In the genomic region with DNA sequence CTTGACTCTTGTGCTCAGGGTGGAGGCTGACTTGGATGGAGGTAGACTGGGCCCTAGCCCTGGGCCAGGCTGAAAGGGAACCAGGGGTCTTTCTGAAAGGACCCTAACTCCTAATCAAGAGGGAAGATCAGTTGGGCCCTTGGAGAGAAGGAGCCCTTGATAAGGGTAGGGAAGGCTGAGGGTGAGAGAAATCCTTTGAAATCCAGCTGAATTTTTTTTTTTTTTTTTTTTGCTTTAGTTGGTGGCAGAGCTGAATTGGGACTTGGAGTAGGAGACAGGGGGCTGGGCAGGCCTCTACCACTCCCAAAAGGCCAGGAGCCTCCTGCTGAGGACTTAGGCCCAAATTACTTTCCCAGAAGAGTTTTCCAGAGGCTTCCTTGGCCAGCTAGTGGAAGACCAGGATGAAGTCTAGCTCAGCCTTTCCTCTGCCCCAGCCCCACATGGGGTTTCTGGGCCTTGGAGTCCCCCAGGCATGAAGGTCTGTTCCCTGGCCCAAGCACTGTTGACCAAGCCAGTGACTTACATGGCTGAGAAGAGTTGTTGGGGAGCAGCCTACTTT, we compare ENCODE assay signal across 20 cellular contexts. TPM values are rescaled to one million over a fixed set of nuclear protein-coding genes. Genes with fewer than 3 reads are reported as not detected.
DNase-seq lines count a peak whose midpoint lies in the region; ATAC-seq and TF ChIP-seq lines count a peak whose summit lies in the region.
"Had no signal": no experiment of that assay in that cellular context is flagged by ENCODE, and none has a peak within 500 bp of the region (broad histone marks: within the 10 kb centered on the region; RNA-seq: fewer than 3 reads in every experiment).

No MANE protein-coding gene starts in this region.

- ATAC-seq in GM21381 (IDR thresholded peaks at IDR 0.05; ENCODE audit: unreplicated experiment) (no peak), GM18498 (IDR thresholded peaks at IDR 0.05; ENCODE audit: unreplicated experiment) (no peak)
- ATAC-seq: SK-N-SH treated with all-trans-retinoic acid at 6 μM for 48 hours; stimulated activated naive CD8-positive, alpha-beta T cell treated with anti-CD3 and anti-CD28 coated beads, Interleukin-15, amount 100 ng/mL, for 72 hours had no signal

- TSS peak; percentile 89 for BruUV-seq in Caco-2 (replicated peaks; lab: Mats Ljungman, UMichigan)

- H3K79me1 ChIP-seq in mesenchymal stem cell (replicated peaks; ENCODE audit: low read length, poor library complexity, severe bottlenecking), result peaks cover 5% of the 10 kb centered on the region

- peak overlapping the region; percentile 87 for H2BK120ac ChIP-seq in mesenchymal stem cell (ENCODE audit: low read depth, low read length)

- H3K14ac ChIP-seq in mesenchymal stem cell (ENCODE audit: low read length in 2 of 2), result peak overlapping the region in 1 of 2 experiments; percentile 35

- H2BK12ac ChIP-seq in mesenchymal stem cell (ENCODE audit: low read length in 2 of 2), result peak overlapping the region; percentile 49 to 93

- peak overlapping the region; percentile 36 for H3K4me2 ChIP-seq in mesenchymal stem cell (ENCODE audit: low read length, poor library complexity, severe bottlenecking)
- H3K4me2 ChIP-seq: PC-9 had no signal

- no peak overlapping the region for H3K4me3 ChIP-seq in Caco-2 (ENCODE audit: low read depth, low read length)
- H3K4me3 ChIP-seq in astrocyte of the spinal cord (ENCODE audit: low read depth, low read length), result peak overlapping the region; percentile 77
- H3K4me3 ChIP-seq in mesenchymal stem cell (ENCODE audit: insufficient read depth in 1 of 2, low read depth in 1 of 2, low read length in 2 of 2), result peak overlapping the region in 1 of 2 experiments; percentile 96
- peak overlapping the region in 2 of 8 donors; percentile 24 to 81 for H3K4me3 ChIP-seq in spleen
- no peak overlapping the region for H3K4me3 ChIP-seq in effector memory CD4-positive, alpha-beta T cell (ENCODE audit: insufficient read depth, low read depth, low read length, poor library complexity, severe bottlenecking)
- H3K4me3 ChIP-seq: coronary artery, HAP-1, PC-9 had no signal

- DNase-seq in Caco-2 (no peak), astrocyte of the spinal cord (ENCODE audit: low read depth, low spot score) (no peak), mesenchymal stem cell (no peak), spleen (no peak), NCI-H2029 (lab: John Stamatoyannopoulos, UW) (no peak)
- DNase-seq in effector memory CD4-positive, alpha-beta T cell, result no peak
- DNase-seq: activated CD4-positive, alpha-beta T cell treated with anti-CD3 and anti-CD28 coated beads, Interleukin-2, amount 10 ng/mL, durations not matched to agents 7 days and 5 days; activated naive CD4-positive, alpha-beta T cell treated with anti-CD3 and anti-CD28 coated beads for 36 hours; mammary epithelial cell; NCI-H1105; NCI-H774; PC-9; stimulated activated naive CD8-positive, alpha-beta T cell treated with anti-CD3 and anti-CD28 coated beads, Interleukin-15, amount 100 ng/mL, for 72 hours had no signal

- H3K27me3 ChIP-seq in Caco-2 (replicated peaks; ENCODE audit: control insufficient read depth, insufficient read depth, low read length) (peaks cover 12% of the 10 kb centered on the region), mesenchymal stem cell (ENCODE audit: control insufficient read depth in 1 of 2, insufficient read depth in 1 of 2, low read length in 2 of 2) (peaks cover 0 to 4% of the 10 kb centered on the region in 2 experiments), spleen (replicated peaks in 1 of 7) (peaks cover 4 to 100% (median 87%) of the 10 kb centered on the region in 7 donors)
- H3K27me3 ChIP-seq in effector memory CD4-positive, alpha-beta T cell (replicated peaks; ENCODE audit: control insufficient read depth, insufficient read depth, low read length, poor library complexity, severe bottlenecking), result peaks cover 30% of the 10 kb centered on the region

- TF ChIP-seq CTCF in Caco-2 (IDR thresholded peaks at IDR 0.05; ENCODE audit: insufficient read depth in 1 of 2, low read depth in 1 of 2, low read length in 1 of 2, severe bottlenecking in 1 of 2, unreplicated experiment in 1 of 2) (no peak), astrocyte of the spinal cord (IDR thresholded peaks at IDR 0.05; ENCODE audit: low read depth, low read length) (no peak), spleen (IDR thresholded peaks at IDR 0.05 in 8 of 11, conservative IDR thresholded peaks at IDR 0.05 in 3 of 11) (no peak)

- H3K4me1 ChIP-seq in Caco-2 (peaks cover 15% of the 10 kb centered on the region), mesenchymal stem cell (ENCODE audit: control insufficient read depth, insufficient read depth, low read depth, low read length) (peaks cover 43% of the 10 kb centered on the region), spleen (peaks cover 11 to 86% (median 51%) of the 10 kb centered on the region in 6 donors)
- H3K4me1 ChIP-seq in effector memory CD4-positive, alpha-beta T cell (ENCODE audit: control insufficient read depth, insufficient read depth, low read length, poor library complexity, severe bottlenecking), result peaks cover 27% of the 10 kb centered on the region

- no peaks in the 10 kb centered on the region for H3K9me3 Mint-ChIP-seq in Caco-2 (ENCODE audit: unreplicated experiment)
- H3K9me3 Mint-ChIP-seq: activated CD4-positive, alpha-beta T cell treated with anti-CD3 and anti-CD28 coated beads, Interleukin-2, amount 10 ng/mL, durations not matched to agents 7 days and 5 days; activated naive CD4-positive, alpha-beta T cell treated with anti-CD3 and anti-CD28 coated beads for 36 hours; stimulated activated naive CD8-positive, alpha-beta T cell treated with anti-CD3 and anti-CD28 coated beads, Interleukin-15, amount 100 ng/mL, for 72 hours had no signal

- intact Hi-C loops in Caco-2 (cut with micrococcal nuclease; ENCODE audit: unreplicated experiment) (no loop called here), spleen (cut with DNase I; ENCODE audit: low total_unique reads) (loop anchor here (5.0 kb wide), 1 partner anchor 238 kb away; no protein-coding TSS in a partner anchor)

- peak overlapping the region; percentile 31 for H3K27ac ChIP-seq in mesenchymal stem cell (ENCODE audit: low read length, poor library complexity, severe bottlenecking)
- peak overlapping the region in 6 of 8 donors; percentile 71 to 85 (median 82) for H3K27ac ChIP-seq in spleen
- H3K27ac ChIP-seq in effector memory CD4-positive, alpha-beta T cell (ENCODE audit: insufficient read depth, low read length, poor library complexity, severe bottlenecking), result no peak overlapping the region
- H3K27ac ChIP-seq: coronary artery, epithelial cell of prostate, PC-9 had no signal

- POLR2A ChIA-PET in Caco-2 (lab: Charles Lee), result interaction anchor here (0.6 kb wide), 1 partner anchor 36 kb away, joined by 17 read pairs; a partner anchor contains a TSS

- in situ Hi-C loops in astrocyte of the spinal cord (cut with HindIII; ENCODE audit: low sequenced_read_pairs), result no loop called here

- H3K4me1 Mint-ChIP-seq in Caco-2 (ENCODE audit: low read depth, unreplicated experiment), result peaks cover 5% of the 10 kb centered on the region

- peak overlapping the region; percentile 88 for H4K91ac ChIP-seq in mesenchymal stem cell (ENCODE audit: low read length)

- peak overlapping the region; percentile 98 for H3K9ac ChIP-seq in mesenchymal stem cell (ENCODE audit: low read length)

- H3K36me3 ChIP-seq in Caco-2 (ENCODE audit: control insufficient read depth, insufficient read depth, low read length), result no peaks in the 10 kb centered on the region
- peaks cover 24 to 25% of the 10 kb centered on the region in 2 experiments for H3K36me3 ChIP-seq in mesenchymal stem cell (ENCODE audit: control insufficient read depth in 1 of 2, insufficient read depth in 2 of 2, low read depth in 1 of 2, low read length in 2 of 2)
- H3K36me3 ChIP-seq in spleen, result no peaks in the 10 kb centered on the region
- no peaks in the 10 kb centered on the region for H3K36me3 ChIP-seq in effector memory CD4-positive, alpha-beta T cell (ENCODE audit: control insufficient read depth, insufficient read depth, low read length)
- H3K36me3 ChIP-seq: HAP-1 had no signal

- no peak overlapping the region for H3K27ac Mint-ChIP-seq in Caco-2 (ENCODE audit: unreplicated experiment)
- H3K27ac Mint-ChIP-seq: activated CD4-positive, alpha-beta T cell treated with anti-CD3 and anti-CD28 coated beads, Interleukin-2, amount 10 ng/mL, durations not matched to agents 7 days and 5 days; activated naive CD4-positive, alpha-beta T cell treated with anti-CD3 and anti-CD28 coated beads for 36 hours; stimulated activated naive CD8-positive, alpha-beta T cell treated with anti-CD3 and anti-CD28 coated beads, Interleukin-15, amount 100 ng/mL, for 72 hours had no signal

- peak overlapping the region; percentile 74 for H2BK5ac ChIP-seq in mesenchymal stem cell (ENCODE audit: low read depth, low read length, poor library complexity, severe bottlenecking)

- no peak for TF ChIP-seq POLR2A in spleen (IDR thresholded peaks at IDR 0.05)

- peak overlapping the region; percentile 91 to 99 for H3K18ac ChIP-seq in mesenchymal stem cell (ENCODE audit: low read depth in 1 of 2, low read length in 2 of 2)

- CTCF ChIA-PET in Caco-2 (lab: Charles Lee), result interaction anchor here (0.6 kb wide), 2 partner anchors 11 to 1035 kb away, joined by 3 read pairs; no protein-coding TSS in a partner anchor

- no peaks in the 10 kb centered on the region for H3K9me3 ChIP-seq in Caco-2
- no peaks in the 10 kb centered on the region for H3K9me3 ChIP-seq in mesenchymal stem cell (ENCODE audit: control insufficient read depth, low read length)
- no peaks in the 10 kb centered on the region for H3K9me3 ChIP-seq in spleen
- no peaks in the 10 kb centered on the region for H3K9me3 ChIP-seq in effector memory CD4-positive, alpha-beta T cell (ENCODE audit: control insufficient read depth, low read length)
- H3K9me3 ChIP-seq: HAP-1 had no signal

- peak overlapping the region; percentile 69 for H2AK5ac ChIP-seq in mesenchymal stem cell (ENCODE audit: low read length, severe bottlenecking)

- no peaks in the 10 kb centered on the region for H3K36me3 Mint-ChIP-seq in Caco-2 (ENCODE audit: insufficient read depth, unreplicated experiment)

- H2AFZ ChIP-seq in mesenchymal stem cell (ENCODE audit: low read depth, low read length), result no peak overlapping the region
- H2AFZ ChIP-seq: PC-9 had no signal

- peak overlapping the region; percentile 66 for H3K4me3 Mint-ChIP-seq in Caco-2 (ENCODE audit: unreplicated experiment)
- H3K4me3 Mint-ChIP-seq: activated CD4-positive, alpha-beta T cell treated with anti-CD3 and anti-CD28 coated beads, Interleukin-2, amount 10 ng/mL, durations not matched to agents 7 days and 5 days; activated naive CD4-positive, alpha-beta T cell treated with anti-CD3 and anti-CD28 coated beads for 36 hours had no signal

- peak overlapping the region; percentile 83 for H2BK15ac ChIP-seq in mesenchymal stem cell (ENCODE audit: low read depth, poor library complexity, severe bottlenecking)

- H4K8ac ChIP-seq in mesenchymal stem cell (ENCODE audit: low read length), result peak overlapping the region; percentile 93

- peak overlapping the region in 1 of 2 experiments; percentile 87 for H3K23ac ChIP-seq in mesenchymal stem cell (ENCODE audit: low read length in 2 of 2)

- peak overlapping the region; percentile 96 to 98 for H3K4ac ChIP-seq in mesenchymal stem cell (ENCODE audit: low read depth in 1 of 2, low read length in 2 of 2)

- peaks cover 27% of the 10 kb centered on the region for H3K27me3 Mint-ChIP-seq in Caco-2 (ENCODE audit: insufficient read depth, unreplicated experiment)

RNA-seq across cellular contexts. Expression of a gene that starts 0.6 kb away (rescaled TPM):
- total RNA-seq in Caco-2 (2022) (7.2 and 10.1 TPM in 2 replicates), spleen (10 to 100 TPM in 4 of 7 donors, 1 to 10 TPM in 3; 6.8 to 23.1 (median 10.4) TPM)
- 39.4 TPM for polyA plus RNA-seq in mesenchymal stem cell (2013, experiment 1 of 2)
- 35.7 TPM for polyA plus RNA-seq in mesenchymal stem cell (2013, experiment 2 of 2)
- polyA plus RNA-seq in spleen, result 1 to 10 TPM; 3.6 to 7.8 (median 6.5) TPM
- polyA plus RNA-seq: BJ had no signal

RNA-seq across cellular contexts. Expression of a gene that starts 2.9 kb away (rescaled TPM):
- not detected in 2 replicates for total RNA-seq in Caco-2 (2022)
- 15.0 TPM for polyA plus RNA-seq in mesenchymal stem cell (2013, experiment 1 of 2)
- polyA plus RNA-seq in mesenchymal stem cell (2013, experiment 2 of 2), result 14.1 TPM
- 1 to 10 TPM in 3 of 7 donors, under 1 TPM in 4; 0.43 to 2.6 (median 0.67) TPM for total RNA-seq in spleen
- polyA plus RNA-seq in spleen, result 1 to 10 TPM in 2 of 3 donors, under 1 TPM in 1; 0.91 to 1.5 (median 1.3) TPM
- total RNA-seq: activated CD4-positive, alpha-beta T cell treated with anti-CD3 and anti-CD28 coated beads, Interleukin-2, amount 10 ng/mL, durations not matched to agents 7 days and 5 days; activated naive CD4-positive, alpha-beta T cell treated with anti-CD3 and anti-CD28 coated beads for 36 hours; mammary epithelial cell had no signal
- polyA plus RNA-seq: BJ, mammary epithelial cell had no signal

RNA-seq across cellular contexts. Expression of a gene that starts 12.5 kb away (rescaled TPM):
- total RNA-seq in Caco-2 (2022) (3.4 and 3.9 TPM in 2 replicates), spleen (1 to 10 TPM; 1.9 to 6.4 (median 3.6) TPM)
- 5.9 TPM for polyA plus RNA-seq in mesenchymal stem cell (2013, experiment 1 of 2)
- 5.9 TPM for polyA plus RNA-seq in mesenchymal stem cell (2013, experiment 2 of 2)
- 1 to 10 TPM; 2.3 to 2.7 (median 2.4) TPM for polyA plus RNA-seq in spleen
- polyA plus RNA-seq: BJ had no signal

RNA-seq across cellular contexts. Expression of a gene that starts 14.1 kb away (rescaled TPM):
- 1.8 and 1.9 TPM in 2 replicates for total RNA-seq in Caco-2 (2022)
- 37.1 TPM for polyA plus RNA-seq in mesenchymal stem cell (2013, experiment 1 of 2)
- polyA plus RNA-seq in mesenchymal stem cell (2013, experiment 2 of 2), result 35.9 TPM
- 1 to 10 TPM; 1.2 to 4.5 (median 3.3) TPM for total RNA-seq in spleen
- polyA plus RNA-seq in spleen, result 1 to 10 TPM; 1.7 to 3.4 (median 2.1) TPM
- total RNA-seq: activated CD4-positive, alpha-beta T cell treated with anti-CD3 and anti-CD28 coated beads, Interleukin-2, amount 10 ng/mL, durations not matched to agents 7 days and 5 days; activated naive CD4-positive, alpha-beta T cell treated with anti-CD3 and anti-CD28 coated beads for 36 hours had no signal
- polyA plus RNA-seq: BJ had no signal

RNA-seq across cellular contexts. Expression of a gene that starts 20.1 kb away (rescaled TPM):
- total RNA-seq in Caco-2 (2022) (23.7 and 28.2 TPM in 2 replicates), spleen (1 to 10 TPM; 1.3 to 3.5 (median 2.7) TPM)
- 108 TPM for polyA plus RNA-seq in mesenchymal stem cell (2013, experiment 1 of 2)
- 115 TPM for polyA plus RNA-seq in mesenchymal stem cell (2013, experiment 2 of 2)
- polyA plus RNA-seq in spleen, result 1 to 10 TPM; 3.2 to 7.5 (median 3.3) TPM
- total RNA-seq: mammary epithelial cell had no signal
- polyA plus RNA-seq: BJ had no signal
